ENCODE assay signal across 10 cellular contexts in genomic region chr1:95002657-95003432, GRCh38.
DNase-seq lines count a peak whose midpoint lies in the region; ATAC-seq and TF ChIP-seq lines count a peak whose summit lies in the region.
"Had no signal": no experiment of that assay in that cellular context is flagged by ENCODE, and none has a peak within 500 bp of the region (broad histone marks: within the 10 kb centered on the region; RNA-seq: fewer than 3 reads in every experiment).

No MANE protein-coding gene starts in this region.

- TF ChIP-seq RAD21 in SK-N-SH (IDR thresholded peaks at IDR 0.05; ENCODE audit: low read length): peak; percentile 53

- in situ Hi-C loops in ACHN (cut with HindIII; ENCODE audit: low pct_ligation_motif_present, low pct_unique_long_range_greater_than_20kb, low sequenced_read_pairs): no loop called here

- H3K4me2 ChIP-seq in GM23338 (no peak overlapping the region), SK-N-SH (peak overlapping the region; percentile 74)

- peaks cover 1% of the 10 kb centered on the region for H3K27me3 Mint-ChIP-seq in GM23338 (ENCODE audit: insufficient read depth, low read depth, poor library complexity)
- peaks cover 0 to 2% (median 0%) of the 10 kb centered on the region in 5 donors for H3K27me3 Mint-ChIP-seq in naive thymus-derived CD4-positive, alpha-beta T cell

- H4K20me1 ChIP-seq in GM23338 (replicated peaks; ENCODE audit: insufficient read depth): no peaks in the 10 kb centered on the region
- no peaks in the 10 kb centered on the region for H4K20me1 ChIP-seq in SK-N-SH (ENCODE audit: insufficient read depth)

- no peaks in the 10 kb centered on the region for H3K36me3 Mint-ChIP-seq in GM23338 (ENCODE audit: low read depth)
- H3K36me3 Mint-ChIP-seq in naive thymus-derived CD4-positive, alpha-beta T cell: peaks cover 0 to 23% (median 0%) of the 10 kb centered on the region in 5 donors

- H3K27me3 ChIP-seq in GM23338 (ENCODE audit: insufficient read depth): no peaks in the 10 kb centered on the region
- H3K27me3 ChIP-seq in SK-N-SH (ENCODE audit: insufficient read depth): no peaks in the 10 kb centered on the region
- H3K27me3 ChIP-seq in naive thymus-derived CD4-positive, alpha-beta T cell (ENCODE audit: control insufficient read depth in 2 of 2, insufficient read depth in 2 of 2, low read length in 2 of 2): no peaks in the 10 kb centered on the region

- H3K27ac ChIP-seq in GM23338 (ENCODE audit: low read depth): no peak overlapping the region; the same call in 1 of the 2 replicates
- H3K27ac ChIP-seq in SK-N-SH (ENCODE audit: low read depth in 2 of 2, low read length in 1 of 2): peak overlapping the region; percentile 68 to 98
- H3K27ac ChIP-seq in RWPE1: no peak overlapping the region
- no peak overlapping the region for H3K27ac ChIP-seq in naive thymus-derived CD4-positive, alpha-beta T cell (ENCODE audit: low read depth, low read length)

- CTCF ChIA-PET in SK-N-SH (lab: Yijun Ruan, JAX): interaction anchor here (0.9 to 3.5 kb wide), 7 partner anchors 12 to 148 kb away, joined by 3 to 17 read pairs (median 5); partner anchors contain the start of gene CNN3
- CTCF ChIA-PET in RWPE1 (lab: Yijun Ruan, JAX): no interaction called here
- CTCF ChIA-PET in naive thymus-derived CD4-positive, alpha-beta T cell (lab: Charles Lee): no interaction called here

- H3K4me1 ChIP-seq in GM23338 (ENCODE audit: insufficient read depth) (no peaks in the 10 kb centered on the region), SK-N-SH (ENCODE audit: control insufficient read depth in 1 of 2, insufficient read depth in 2 of 2, low read depth in 1 of 2, low read length in 1 of 2) (peaks cover 19 to 33% of the 10 kb centered on the region in 2 experiments)
- H3K4me1 ChIP-seq in naive thymus-derived CD4-positive, alpha-beta T cell (ENCODE audit: control insufficient read depth in 2 of 2, insufficient read depth in 2 of 2, low read length in 2 of 2): no peaks in the 10 kb centered on the region

- H2AFZ ChIP-seq in GM23338 (peak overlapping the region; percentile 72; the same call in 1 of the 2 replicates), SK-N-SH (ENCODE audit: low read depth) (peak overlapping the region; percentile 84)

- WGBS in SK-N-SH (ENCODE audit: low lambda C conversion rate): 8% methylated on average over 6 of the region's 6 CpGs

- peak; percentile 3 to 86; a peak in 2 of 4 replicates for TF ChIP-seq EP300 in SK-N-SH (IDR thresholded peaks at IDR 0.05; ENCODE audit: borderline replicate concordance in 1 of 2, low read depth in 1 of 2, low read length in 1 of 2)

- POLR2A ChIA-PET in SK-N-SH (lab: Yijun Ruan, JAX) (interaction anchor here (1.6 kb wide), 1 partner anchor 76 kb away, joined by 5 read pairs; the partner anchor contains the start of gene CNN3), RWPE1 (lab: Yijun Ruan, JAX; ENCODE audit: low non-redundant PET) (interaction anchor here (0.7 kb wide), 1 partner anchor 10 kb away, joined by 7 read pairs; no protein-coding TSS in a partner anchor)
- POLR2A ChIA-PET in naive thymus-derived CD4-positive, alpha-beta T cell (lab: Charles Lee): no interaction called here

- H3F3A ChIP-seq in GM23338 (replicated peaks; ENCODE audit: low read depth) (0 out of 2 replicates have a peak, but pooled peaks cover 2% of the 10 kb centered on the region), SK-N-SH (replicated peaks; ENCODE audit: insufficient read depth) (peaks cover 19% of the 10 kb centered on the region)

- DNase-seq in GM23338 (ENCODE audit: low spot score) (no peak), SK-N-SH (peak; percentile 54), left cardiac atrium (no peak), retina (peak; percentile 16), ACHN (no peak), RWPE1 (ENCODE audit: low spot score) (no peak)
- DNase-seq in naive thymus-derived CD4-positive, alpha-beta T cell: no peak
- DNase-seq: activated CD4-positive, alpha-beta T cell treated with anti-CD3 and anti-CD28 coated beads for 4 hours; NCI-H526 treated with DMSO at 0.1 percent for 48 hours had no signal

- H3K79me2 ChIP-seq in GM23338 (replicated peaks; ENCODE audit: insufficient read depth) (no peaks in the 10 kb centered on the region), SK-N-SH (ENCODE audit: insufficient read depth) (no peaks in the 10 kb centered on the region)

- H3K9me3 ChIP-seq in SK-N-SH: no peaks in the 10 kb centered on the region
- no peaks in the 10 kb centered on the region for H3K9me3 ChIP-seq in naive thymus-derived CD4-positive, alpha-beta T cell (ENCODE audit: control insufficient read depth in 2 of 3, low read length in 3 of 3)

- TF ChIP-seq CTCF in GM23338 (conservative IDR thresholded peaks at IDR 0.05; ENCODE audit: low read depth in 2 of 2) (no peak), SK-N-SH (IDR thresholded peaks at IDR 0.05) (peak; percentile 8; the same call in 1 of the 2 replicates), RWPE1 (conservative IDR thresholded peaks at IDR 0.05; ENCODE audit: low read depth) (no peak)

- 0 out of 2 replicates have a peak overlapping the region, but pooled peaks have one; percentile 17 for H3K27ac Mint-ChIP-seq in GM23338
- no peak overlapping the region for H3K27ac Mint-ChIP-seq in naive thymus-derived CD4-positive, alpha-beta T cell

- intact Hi-C loops in left cardiac atrium (cut with DNase I): no loop called here
- intact Hi-C loops in naive thymus-derived CD4-positive, alpha-beta T cell (cut with micrococcal nuclease): no loop called here

- peaks cover 28% of the 10 kb centered on the region for H3K4me1 Mint-ChIP-seq in GM23338
- H3K4me1 Mint-ChIP-seq in naive thymus-derived CD4-positive, alpha-beta T cell: peaks cover 0 to 3% (median 0%) of the 10 kb centered on the region in 7 donors

- peak overlapping the region; percentile 30; the same call in 1 of the 2 replicates for H3K9ac ChIP-seq in SK-N-SH

- H3K9me3 Mint-ChIP-seq in GM23338: no peaks in the 10 kb centered on the region
- H3K9me3 Mint-ChIP-seq in naive thymus-derived CD4-positive, alpha-beta T cell: no peaks in the 10 kb centered on the region

- ATAC-seq in GM23338 (peak; percentile 20; the same call in 1 of the 3 replicates), left cardiac atrium (peak; percentile 36 to 72), GM21717 (IDR thresholded peaks at IDR 0.05; ENCODE audit: unreplicated experiment) (no peak)
- ATAC-seq in naive thymus-derived CD4-positive, alpha-beta T cell: no peak

- H3K36me3 ChIP-seq in GM23338 (ENCODE audit: insufficient read depth) (no peaks in the 10 kb centered on the region), SK-N-SH (replicated peaks in 1 of 2; ENCODE audit: control insufficient read depth in 1 of 2, insufficient read depth in 2 of 2, low read length in 1 of 2) (no peaks in the 10 kb centered on the region)
- H3K36me3 ChIP-seq in naive thymus-derived CD4-positive, alpha-beta T cell (ENCODE audit: control insufficient read depth in 2 of 3, insufficient read depth in 3 of 3, low read length in 3 of 3): no peaks in the 10 kb centered on the region

- no peaks in the 10 kb centered on the region for H3K9me2 ChIP-seq in GM23338 (ENCODE audit: insufficient read depth)
- no peaks in the 10 kb centered on the region for H3K9me2 ChIP-seq in SK-N-SH

- H3K4me3 ChIP-seq in GM23338 (no peak overlapping the region), SK-N-SH (ENCODE audit: low read depth in 2 of 2, low read length in 1 of 2) (0 out of 4 replicates have a peak overlapping the region, but pooled peaks of 1 of the 2 experiments have one; percentile 38)
- H3K4me3 ChIP-seq in naive thymus-derived CD4-positive, alpha-beta T cell (ENCODE audit: low read length): no peak overlapping the region

- H3K4me3 Mint-ChIP-seq in GM23338: no peak overlapping the region
- H3K4me3 Mint-ChIP-seq in naive thymus-derived CD4-positive, alpha-beta T cell: no peak overlapping the region

TF ChIP-seq in GM23338, 12 proteins besides CTCF, POLR2A, EP300 and RAD21 (continues in another document):
- no peak for TF ChIP-seq EZH2phosphoT487 (IDR thresholded peaks at IDR 0.05; ENCODE audit: unreplicated experiment)

TF ChIP-seq in SK-N-SH, 30 proteins besides CTCF, POLR2A, EP300 and RAD21 (continues in another document):
- TF ChIP-seq FOSL2 (IDR thresholded peaks at IDR 0.05; ENCODE audit: borderline replicate concordance, low read depth) (no peak), JUND (IDR thresholded peaks at IDR 0.05) (no peak), SIN3A (IDR thresholded peaks at IDR 0.05; ENCODE audit: borderline replicate concordance, low read depth, low read length) (no peak), USF1 (IDR thresholded peaks at IDR 0.05; ENCODE audit: borderline replicate concordance, low read depth) (no peak), GABPA (IDR thresholded peaks at IDR 0.05; ENCODE audit: low read depth) (no peak), CHD2 (IDR thresholded peaks at IDR 0.05; ENCODE audit: low read length, partially characterized antibody) (peak; percentile 63), RXRA (IDR thresholded peaks at IDR 0.05; ENCODE audit: borderline replicate concordance, low read depth) (no peak)

Comparison
In these comparisons a context has a peak if more than half of its experiments do, and no peak if none do; other contexts are left out.
1. ATAC-seq: peak in GM23338 (single experiment) and left cardiac atrium (2 of 2); none in GM21717 (single experiment) and naive thymus-derived CD4-positive, alpha-beta T cell (single experiment).
2. DNase-seq: peak in SK-N-SH (single experiment) and retina (single experiment); none in GM23338 (single experiment), left cardiac atrium (single experiment), ACHN (single experiment), RWPE1 (single experiment) and naive thymus-derived CD4-positive, alpha-beta T cell (0 of 9).
3. H3K27ac ChIP-seq: peak in SK-N-SH (2 of 2); none in GM23338 (single experiment), RWPE1 (single experiment) and naive thymus-derived CD4-positive, alpha-beta T cell (single experiment).